Comparison of ENCODE assay signal across 8 cellular contexts in genomic region chr7:148983220-148984146, GRCh38. TPM values are rescaled to one million over a fixed set of nuclear protein-coding genes. Genes with fewer than 3 reads are reported as not detected.
DNase-seq lines count a peak whose midpoint lies in the region; TF ChIP-seq lines count a peak whose summit lies in the region.

No MANE protein-coding gene starts in this region.

- peak overlapping the region; percentile 84 for H2AFZ ChIP-seq in parathyroid adenoma

- no peak for TF ChIP-seq CTCF in NB4 (IDR thresholded peaks at IDR 0.05; ENCODE audit: low read depth, low read length)
- no peak for TF ChIP-seq CTCF in parathyroid adenoma (IDR thresholded peaks at IDR 0.05)
- TF ChIP-seq CTCF in tibial nerve (IDR thresholded peaks at IDR 0.05): no peak

- H3K27me3 ChIP-seq in parathyroid adenoma (ENCODE audit: control insufficient read depth, insufficient read depth, low read length) (no peaks in the 10 kb centered on the region), tibial nerve (no peaks in the 10 kb centered on the region)

- no peaks in the 10 kb centered on the region for H3K79me2 ChIP-seq in parathyroid adenoma

- H3K4me2 ChIP-seq in parathyroid adenoma (ENCODE audit: low read length): peak overlapping the region; percentile 88

- H3K27ac ChIP-seq in SK-N-MC: peak overlapping the region; percentile 87
- peak overlapping the region; percentile 36 for H3K27ac ChIP-seq in parathyroid adenoma
- peak overlapping the region; percentile 10 to 63 (median 55) for H3K27ac ChIP-seq in tibial nerve

- peaks cover 7% of the 10 kb centered on the region for H3K9me3 Mint-ChIP-seq in activated naive CD4-positive, alpha-beta T cell treated with anti-CD3 and anti-CD28 coated beads, Interleukin-2, amount 50 U/mL, for 24 hours

- POLR2A ChIA-PET in HEK293T (lab: Yijun Ruan, JAX): interaction anchor here (0.6 to 2.0 kb wide), 7 partner anchors 17 to 285 kb away, joined by 3 to 9 read pairs (median 4); partner anchors contain the start of genes CUL1, ZNF282 and ZNF398

- H3K9ac ChIP-seq in SK-N-MC (ENCODE audit: insufficient read length) (peak overlapping the region; percentile 80), parathyroid adenoma (no peak overlapping the region)

- peaks cover 70% of the 10 kb centered on the region for H3K4me1 Mint-ChIP-seq in activated naive CD4-positive, alpha-beta T cell treated with anti-CD3 and anti-CD28 coated beads, Interleukin-2, amount 50 U/mL, for 24 hours

- peaks cover 4% of the 10 kb centered on the region for H3K36me3 Mint-ChIP-seq in activated naive CD4-positive, alpha-beta T cell treated with anti-CD3 and anti-CD28 coated beads, Interleukin-2, amount 50 U/mL, for 24 hours

- CTCF ChIA-PET in HEK293T (lab: Yijun Ruan, JAX): interaction anchor here (0.7 to 1.5 kb wide), 4 partner anchors 16 to 502 kb away, joined by 3 to 5 read pairs (median 4); no protein-coding TSS in a partner anchor

- no peaks in the 10 kb centered on the region for H3K36me3 ChIP-seq in SK-N-MC (ENCODE audit: insufficient read depth, low read length)
- H3K36me3 ChIP-seq in parathyroid adenoma (ENCODE audit: control insufficient read depth, insufficient read depth, low read length): no peaks in the 10 kb centered on the region
- H3K36me3 ChIP-seq in tibial nerve: no peaks in the 10 kb centered on the region

- H3K4me3 ChIP-seq in NB4 (ENCODE audit: low read depth, low read length) (peak overlapping the region; percentile 75), SK-N-MC (peak overlapping the region; percentile 88), parathyroid adenoma (ENCODE audit: low read depth, low read length) (peak overlapping the region; percentile 59), tibial nerve (peak overlapping the region; percentile 38 to 68 (median 64))

- TF ChIP-seq POLR2A in NB4 (IDR thresholded peaks at IDR 0.05; ENCODE audit: extremely low read depth, insufficient read length): no peak
- no peak for TF ChIP-seq POLR2A in tibial nerve (IDR thresholded peaks at IDR 0.05)

- H3K9me3 ChIP-seq in SK-N-MC (ENCODE audit: low read depth, low read length): no peaks in the 10 kb centered on the region
- no peaks in the 10 kb centered on the region for H3K9me3 ChIP-seq in parathyroid adenoma (ENCODE audit: control insufficient read depth, low read length)
- H3K9me3 ChIP-seq in tibial nerve: peaks cover 0 to 3% (median 0%) of the 10 kb centered on the region in 4 donors

- 0 to 1% methylated on average over 30 to 33 of the region's 36 CpGs for WGBS in tibial nerve, 2 donors

- TF ChIP-seq EP300 in tibial nerve (IDR thresholded peaks at IDR 0.05): no peak

- no peaks in the 10 kb centered on the region for H3K27me3 Mint-ChIP-seq in activated naive CD4-positive, alpha-beta T cell treated with anti-CD3 and anti-CD28 coated beads, Interleukin-2, amount 50 U/mL, for 24 hours

- H3K4me3 Mint-ChIP-seq in activated naive CD4-positive, alpha-beta T cell treated with anti-CD3 and anti-CD28 coated beads, Interleukin-2, amount 50 U/mL, for 24 hours: peak overlapping the region; percentile 90

- intact Hi-C loops in head of caudate nucleus (cut with DNase I): no loop called here

- peak overlapping the region; percentile 99 for H3K27ac Mint-ChIP-seq in activated naive CD4-positive, alpha-beta T cell treated with anti-CD3 and anti-CD28 coated beads, Interleukin-2, amount 50 U/mL, for 24 hours

- DNase-seq in GDM1 (lab: John Stamatoyannopoulos, UW) (peak; percentile 56), HEK293T (ENCODE audit: extremely low spot score) (peak; percentile 94), NB4 (ENCODE audit: low read depth) (peak; percentile 92), SK-N-MC (ENCODE audit: low read depth, low spot score) (peak; percentile 81), head of caudate nucleus (peak; percentile 50 to 89 (median 76)), tibial nerve (ENCODE audit: low spot score in 2 of 2) (peak in 1 of 2 donors; percentile 55)

- no peaks in the 10 kb centered on the region for H3K4me1 ChIP-seq in parathyroid adenoma
- H3K4me1 ChIP-seq in tibial nerve: peaks cover 0 to 45% (median 15%) of the 10 kb centered on the region in 4 donors

TF ChIP-seq in HEK293T, 16 proteins besides CTCF, POLR2A, EP300 and RAD21:
- TF ChIP-seq FOXM1 (IDR thresholded peaks at IDR 0.05; ENCODE audit: borderline replicate concordance) (peak; percentile 57; the same call in 1 of the 2 replicates), SUZ12 (IDR thresholded peaks at IDR 0.05) (no peak; the same call in none of the 2 replicates), ARNT (IDR thresholded peaks at IDR 0.05) (0 out of 2 replicates have a peak, but pooled peaks have one; percentile 48), CTBP1 (IDR thresholded peaks at IDR 0.05; ENCODE audit: borderline replicate concordance) (peak; percentile 49; the same call in 1 of the 2 replicates), SP1 (IDR thresholded peaks at IDR 0.05) (no peak), TARDBP (IDR thresholded peaks at IDR 0.05) (peak; percentile 3; the same call in 1 of the 2 replicates), PKNOX1 (IDR thresholded peaks at IDR 0.05) (peak; percentile 85), FOXK2 (IDR thresholded peaks at IDR 0.05) (peak; percentile 94; the same call in 1 of the 2 replicates)

RNA-seq across cellular contexts. Expression of gene PDIA4, which starts 44.8 kb away (rescaled TPM):
- 100 to 1,000 TPM in 1 of 4 donors, 10 to 100 TPM in 3; 40.4 to 124 (median 45.2) TPM for total RNA-seq in tibial nerve

Comparison
In these comparisons a context has a peak if more than half of its experiments do, and no peak if none do; other contexts are left out.
1. H3K27ac ChIP-seq: peak in every context shown above with its lines; median percentile 87 in SK-N-MC; 55 in tibial nerve; 36 in parathyroid adenoma.